ENCODE assay signal across 11 cellular contexts in the genomic region with DNA sequence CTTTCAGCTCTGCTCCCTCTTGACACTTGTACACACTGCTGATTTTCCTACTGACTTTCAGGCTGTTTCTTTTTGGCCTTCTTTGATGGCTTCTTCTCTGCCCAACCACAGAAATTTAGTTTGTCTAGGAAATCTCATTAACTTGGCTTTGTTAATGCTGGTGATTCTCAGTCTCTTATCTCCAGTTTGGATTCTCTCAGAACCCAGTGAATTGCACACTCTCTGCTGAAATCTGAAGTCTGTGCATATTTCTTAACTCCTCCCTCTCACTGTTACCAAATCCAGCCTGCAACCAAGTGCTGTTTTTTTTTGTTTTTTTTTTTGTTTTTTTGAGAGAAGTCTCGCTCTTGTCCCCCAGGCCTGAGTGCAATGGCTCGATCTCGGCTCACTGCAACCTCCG.
DNase-seq lines count a peak whose midpoint lies in the region; ATAC-seq and TF ChIP-seq lines count a peak whose summit lies in the region.
"Had no signal": no experiment of that assay in that cellular context is flagged by ENCODE, and none has a peak within 500 bp of the region (broad histone marks: within the 10 kb centered on the region; RNA-seq: fewer than 3 reads in every experiment).

No MANE protein-coding gene starts in this region.

- intact Hi-C loops in Calu3 (cut with micrococcal nuclease; ENCODE audit: unreplicated experiment) = loop anchor here (5.0 kb wide), 2 partner anchors 219 to 269 kb away; no protein-coding TSS in a partner anchor
- intact Hi-C loops in adrenal gland (cut with DNase I) = no loop called here

- peaks cover 0 to 7% (median 0%) of the 10 kb centered on the region in 3 donors for H3K36me3 ChIP-seq in Peyer's patch
- no peaks in the 10 kb centered on the region for H3K36me3 ChIP-seq in adrenal gland (replicated peaks in 1 of 2)
- H3K36me3 ChIP-seq in WERI-Rb-1 = peaks cover 3% of the 10 kb centered on the region; the same call in 1 of the 2 replicates

- H3K9me3 ChIP-seq in Peyer's patch (no peaks in the 10 kb centered on the region), adrenal gland (replicated peaks in 1 of 3) (no peaks in the 10 kb centered on the region), WERI-Rb-1 (ENCODE audit: severe bottlenecking) (no peaks in the 10 kb centered on the region)

- CTCF ChIA-PET in Calu3 (lab: Charles Lee) = no interaction called here

- no peaks in the 10 kb centered on the region for H3K27me3 ChIP-seq in Peyer's patch
- H3K27me3 ChIP-seq in adrenal gland = no peaks in the 10 kb centered on the region
- H3K27me3 ChIP-seq in WERI-Rb-1 (ENCODE audit: insufficient read depth, low read depth, severe bottlenecking) = no peaks in the 10 kb centered on the region

- H3K36me3 Mint-ChIP-seq in Calu3 (ENCODE audit: insufficient read depth, unreplicated experiment) (peaks cover 18% of the 10 kb centered on the region), progenitor cell of endocrine pancreas (ENCODE audit: insufficient read depth) (peaks cover 2% of the 10 kb centered on the region)
- peaks cover 74% of the 10 kb centered on the region for H3K36me3 Mint-ChIP-seq in effector memory CD8-positive, alpha-beta T cell (ENCODE audit: insufficient read depth)

- ATAC-seq in effector memory CD8-positive, alpha-beta T cell (replicated peaks) = no peak
- ATAC-seq: HCT116 had no signal

- H3K9me3 Mint-ChIP-seq in Calu3 (ENCODE audit: low read depth, unreplicated experiment) = peaks cover 2% of the 10 kb centered on the region
- H3K9me3 Mint-ChIP-seq in effector memory CD8-positive, alpha-beta T cell = no peaks in the 10 kb centered on the region
- no peaks in the 10 kb centered on the region for H3K9me3 Mint-ChIP-seq in progenitor cell of endocrine pancreas (ENCODE audit: low read depth)

- DNase-seq in Calu3 (no peak), Peyer's patch (no peak), progenitor cell of endocrine pancreas (ENCODE audit: low spot score, unreplicated experiment) (no peak), adrenal gland (no peak), islet precursor cell (no peak), WERI-Rb-1 (no peak), 8988T (no peak)
- DNase-seq in effector memory CD8-positive, alpha-beta T cell = no peak
- DNase-seq: activated CD8-positive, alpha-beta memory T cell treated with anti-CD3 and anti-CD28 coated beads, Interleukin-2, amount 50 U/mL, for 48 hours; DMS 273 treated with DMSO at 0.1 percent for 48 hours had no signal

- BruUV-seq in Calu3 (replicated peaks; lab: Mats Ljungman, UMichigan) = no TSS peak

- WGBS in adrenal gland, 4 donors = 83 to 95% (median 92%) methylated on average over 4 of the region's 4 CpGs

- H3K4me1 ChIP-seq in Peyer's patch (peaks cover 0 to 49% (median 15%) of the 10 kb centered on the region in 4 donors), adrenal gland (replicated peaks in 1 of 2) (peaks cover 8 to 24% of the 10 kb centered on the region in 2 donors)

- H3K27ac ChIP-seq in Peyer's patch = peak overlapping the region in 3 of 4 donors; percentile 73 to 85 (median 79)
- H3K27ac ChIP-seq in adrenal gland = no peak overlapping the region
- no peak overlapping the region for H3K27ac ChIP-seq in WERI-Rb-1

- TF ChIP-seq POLR2A in Peyer's patch (IDR thresholded peaks at IDR 0.05) (no peak), adrenal gland (IDR thresholded peaks at IDR 0.05) (no peak)

- H3K4me3 ChIP-seq in Peyer's patch = no peak overlapping the region
- no peak overlapping the region for H3K4me3 ChIP-seq in adrenal gland
- no peak overlapping the region for H3K4me3 ChIP-seq in WERI-Rb-1 (ENCODE audit: low read depth, low read length)

- H3K4me1 Mint-ChIP-seq in Calu3 (ENCODE audit: low read depth, unreplicated experiment) = peaks cover 33% of the 10 kb centered on the region
- peaks cover 45 to 70% of the 10 kb centered on the region in 2 donors for H3K4me1 Mint-ChIP-seq in effector memory CD8-positive, alpha-beta T cell (ENCODE audit: low read depth in 2 of 2)
- peaks cover 16% of the 10 kb centered on the region for H3K4me1 Mint-ChIP-seq in progenitor cell of endocrine pancreas (ENCODE audit: low read depth)

- peak overlapping the region; percentile 93 for H3K27ac Mint-ChIP-seq in Calu3 (ENCODE audit: unreplicated experiment)
- peak overlapping the region; percentile 92 to 97 for H3K27ac Mint-ChIP-seq in effector memory CD8-positive, alpha-beta T cell
- peak overlapping the region; percentile 19 for H3K27ac Mint-ChIP-seq in progenitor cell of endocrine pancreas

- no peaks in the 10 kb centered on the region for H3K27me3 Mint-ChIP-seq in Calu3 (ENCODE audit: unreplicated experiment)
- H3K27me3 Mint-ChIP-seq in effector memory CD8-positive, alpha-beta T cell = no peaks in the 10 kb centered on the region
- H3K27me3 Mint-ChIP-seq in progenitor cell of endocrine pancreas = no peaks in the 10 kb centered on the region

- H3K4me3 Mint-ChIP-seq in Calu3 (ENCODE audit: low read depth, unreplicated experiment) (peak overlapping the region; percentile 38), progenitor cell of endocrine pancreas (ENCODE audit: low read depth) (no peak overlapping the region)
- H3K4me3 Mint-ChIP-seq in effector memory CD8-positive, alpha-beta T cell = peak overlapping the region; percentile 31 to 68

- TF ChIP-seq CTCF in Calu3 (IDR thresholded peaks at IDR 0.05; ENCODE audit: unreplicated experiment) = no peak
- TF ChIP-seq CTCF in Peyer's patch (IDR thresholded peaks at IDR 0.05) = no peak
- no peak for TF ChIP-seq CTCF in progenitor cell of endocrine pancreas (IDR thresholded peaks at IDR 0.05; ENCODE audit: unreplicated experiment)
- no peak for TF ChIP-seq CTCF in adrenal gland (IDR thresholded peaks at IDR 0.05)
- TF ChIP-seq CTCF in WERI-Rb-1 (IDR thresholded peaks at IDR 0.05; ENCODE audit: low read depth, low read length) = no peak

Comparison
In these comparisons a context has a peak if more than half of its experiments do, and no peak if none do; other contexts are left out.
1. H3K27ac Mint-ChIP-seq: peak in every context shown above with its lines; median percentile 94 in effector memory CD8-positive, alpha-beta T cell; 93 in Calu3; 19 in progenitor cell of endocrine pancreas.
2. H3K27ac ChIP-seq: peak in Peyer's patch (3 of 4); none in adrenal gland (0 of 5) and WERI-Rb-1 (single experiment).